14 cellular contexts compared by ENCODE assay signal in genomic region chr1:1300352-1300739, GRCh38. TPM values are rescaled to one million over a fixed set of nuclear protein-coding genes. Genes with fewer than 3 reads are reported as not detected.
DNase-seq lines count a peak whose midpoint lies in the region; ATAC-seq, FAIRE-seq and TF ChIP-seq lines count a peak whose summit lies in the region.
"Had no signal": no experiment of that assay in that cellular context is flagged by ENCODE, and none has a peak within 500 bp of the region (broad histone marks: within the 10 kb centered on the region; RNA-seq: fewer than 3 reads in every experiment).

No MANE protein-coding gene starts in this region.

- H3K9me2 ChIP-seq in GM23338 (ENCODE audit: insufficient read depth) (no peaks in the 10 kb centered on the region), OCI-LY7 (ENCODE audit: insufficient read depth, low read length) (no peaks in the 10 kb centered on the region)

- no peak for FAIRE-seq in K562 (lab: Jason Lieb, UNC)
- FAIRE-seq: RCC 7860 had no signal

- no peak overlapping the region for H3K27ac ChIP-seq in GM23338 (ENCODE audit: low read depth)
- no peak overlapping the region for H3K27ac ChIP-seq in OCI-LY7 (ENCODE audit: low read depth, low read length, poor library complexity, severe bottlenecking)
- no peak overlapping the region for H3K27ac ChIP-seq in K562 (ENCODE audit: extremely low read depth, low read depth, low read length)
- peak overlapping the region; percentile 91 for H3K27ac ChIP-seq in substantia nigra (ENCODE audit: low read depth, low read length, poor library complexity, severe bottlenecking)

- peaks cover 6% of the 10 kb centered on the region; the same call in 1 of the 3 replicates for H3K4me1 Mint-ChIP-seq in GM23338
- peaks cover 4% of the 10 kb centered on the region for H3K4me1 Mint-ChIP-seq in activated CD4-positive, alpha-beta memory T cell treated with anti-CD3 and anti-CD28 coated beads for 36 hours (ENCODE audit: low read depth)

- ATAC-seq in GM23338 (no peak), K562 (0 out of 3 replicates have a peak, but pooled peaks have one; percentile 1)

- intact Hi-C loops in OCI-LY7 (cut with micrococcal nuclease; ENCODE audit: unreplicated experiment) = no loop called here
- intact Hi-C loops in K562 (cut with micrococcal nuclease) = loop anchor here (10.0 kb wide), 1 partner anchor 924 kb away; the partner anchor contains the start of gene SKI
- intact Hi-C loops in activated CD4-positive, alpha-beta memory T cell treated with anti-CD3 and anti-CD28 coated beads for 36 hours (cut with micrococcal nuclease) = no loop called here

- H3K4me1 ChIP-seq in GM23338 (ENCODE audit: insufficient read depth) = peaks cover 6% of the 10 kb centered on the region; the same call in 1 of the 2 replicates
- peaks cover 6% of the 10 kb centered on the region for H3K4me1 ChIP-seq in OCI-LY7 (ENCODE audit: insufficient read depth, low read length, poor library complexity, severe bottlenecking)
- H3K4me1 ChIP-seq in K562 (replicated peaks in 1 of 2; ENCODE audit: control insufficient read depth in 2 of 2, insufficient read depth in 2 of 2, low read length in 2 of 2) = peaks cover 14 to 76% of the 10 kb centered on the region in 2 experiments

- H3K36me3 ChIP-seq in GM23338 (ENCODE audit: insufficient read depth) (no peaks in the 10 kb centered on the region), OCI-LY7 (ENCODE audit: insufficient read depth, low read length) (no peaks in the 10 kb centered on the region), K562 (ENCODE audit: control insufficient read depth, insufficient read depth, low read length) (peaks cover 13% of the 10 kb centered on the region; the same call in 1 of the 3 replicates)
- H3K36me3 ChIP-seq: HAP-1 had no signal

- H3K27ac Mint-ChIP-seq in GM23338 = no peak overlapping the region
- no peak overlapping the region for H3K27ac Mint-ChIP-seq in activated CD4-positive, alpha-beta memory T cell treated with anti-CD3 and anti-CD28 coated beads for 36 hours
- H3K27ac Mint-ChIP-seq: CD4-positive, CD25-positive, alpha-beta regulatory T cell had no signal

- no peak for TF ChIP-seq RAD21 in K562 (CRISPR knock-in tag; conservative IDR thresholded peaks at IDR 0.05 in 1 of 2, IDR thresholded peaks at IDR 0.05 in 1 of 2)

- CTCF ChIA-PET in OCI-LY7 (lab: Charles Lee; ENCODE audit: unreplicated experiment) (interaction anchor here (1.3 kb wide), 1 partner anchor 9 kb away, joined by 3 read pairs; no protein-coding TSS in a partner anchor), K562 (lab: Yijun Ruan, JAX; ENCODE audit: low intra/inter-chr PET ratio) (no interaction called here)
- CTCF ChIA-PET in activated CD4-positive, alpha-beta memory T cell treated with anti-CD3 and anti-CD28 coated beads for 36 hours (lab: Charles Lee) = interaction anchor here (0.9 to 1.1 kb wide), 2 partner anchors 13 to 309 kb away, joined by 3 to 4 read pairs; no protein-coding TSS in a partner anchor

- H4K20me1 ChIP-seq in GM23338 (replicated peaks; ENCODE audit: insufficient read depth) = no peaks in the 10 kb centered on the region
- H4K20me1 ChIP-seq in OCI-LY7 (ENCODE audit: insufficient read depth, low read length) = no peaks in the 10 kb centered on the region
- H4K20me1 ChIP-seq in K562 (replicated peaks; ENCODE audit: control insufficient read depth, insufficient read depth, low read length) = peaks cover 21% of the 10 kb centered on the region; the same call in 1 of the 2 replicates

- H2AFZ ChIP-seq in GM23338 (no peak overlapping the region), OCI-LY7 (ENCODE audit: low read length) (no peak overlapping the region), K562 (ENCODE audit: low read depth, low read length) (no peak overlapping the region)

- 74% methylated on average over 12 of the region's 12 CpGs for WGBS in K562 (ENCODE audit: insufficient coverage, low coverage, missing lambda C conversion rate)

- BruUV-seq in OCI-LY7 (replicated peaks; lab: Mats Ljungman, UMichigan) = no TSS peak
- BruUV-seq in K562 (replicated peaks; lab: Mats Ljungman, UMichigan) = no TSS peak

- H3K27me3 ChIP-seq in GM23338 (ENCODE audit: insufficient read depth) (no peaks in the 10 kb centered on the region), K562 (ENCODE audit: control insufficient read depth in 2 of 2, insufficient read depth in 2 of 2, low read length in 2 of 2) (no peaks in the 10 kb centered on the region)

- no peak overlapping the region for H3K9ac ChIP-seq in K562 (ENCODE audit: insufficient read depth in 1 of 2, low read depth in 2 of 2, low read length in 2 of 2)

- TF ChIP-seq EP300 in K562 (IDR thresholded peaks at IDR 0.05; ENCODE audit: low read length) = no peak

- TF ChIP-seq CTCF in GM23338 (conservative IDR thresholded peaks at IDR 0.05; ENCODE audit: low read depth in 2 of 2) (no peak; a peak in 1 of 4 replicates), OCI-LY7 (conservative IDR thresholded peaks at IDR 0.05; ENCODE audit: low read length) (peak; percentile 43; the same call in 1 of the 2 replicates), K562 (IDR thresholded peaks at IDR 0.05 in 2 of 3, conservative IDR thresholded peaks at IDR 0.05 in 1 of 3; ENCODE audit: insufficient read depth in 2 of 3, low read depth in 1 of 3, low read length in 3 of 3) (peak in 1 of 3 experiments; percentile 38; a peak in 1 of 6 replicates)

- H3K9me1 ChIP-seq in K562 (ENCODE audit: control insufficient read depth, insufficient read depth, low read length) = peaks cover 21% of the 10 kb centered on the region

- POLR2A ChIA-PET in OCI-LY7 (lab: Charles Lee) = no interaction called here
- POLR2A ChIA-PET in K562 (lab: Yijun Ruan, JAX) = interaction anchor here (0.6 kb wide), 1 partner anchor 722 kb away, joined by 4 read pairs; no protein-coding TSS in a partner anchor
- POLR2A ChIA-PET in activated CD4-positive, alpha-beta memory T cell treated with anti-CD3 and anti-CD28 coated beads for 36 hours (lab: Charles Lee) = no interaction called here

- no peaks in the 10 kb centered on the region for H3K36me3 Mint-ChIP-seq in GM23338 (ENCODE audit: low read depth)
- no peaks in the 10 kb centered on the region for H3K36me3 Mint-ChIP-seq in activated CD4-positive, alpha-beta memory T cell treated with anti-CD3 and anti-CD28 coated beads for 36 hours
- H3K36me3 Mint-ChIP-seq: CD4-positive, CD25-positive, alpha-beta regulatory T cell had no signal

- H3K9me3 Mint-ChIP-seq in GM23338 = no peaks in the 10 kb centered on the region
- H3K9me3 Mint-ChIP-seq in activated CD4-positive, alpha-beta memory T cell treated with anti-CD3 and anti-CD28 coated beads for 36 hours = no peaks in the 10 kb centered on the region
- H3K9me3 Mint-ChIP-seq: CD4-positive, CD25-positive, alpha-beta regulatory T cell had no signal

- H3K4me3 Mint-ChIP-seq in GM23338 = no peak overlapping the region
- H3K4me3 Mint-ChIP-seq in activated CD4-positive, alpha-beta memory T cell treated with anti-CD3 and anti-CD28 coated beads for 36 hours = no peak overlapping the region
- H3K4me3 Mint-ChIP-seq: CD4-positive, CD25-positive, alpha-beta regulatory T cell had no signal

- H3K4me3 ChIP-seq in GM23338 = no peak overlapping the region
- no peak overlapping the region for H3K4me3 ChIP-seq in OCI-LY7 (ENCODE audit: low read depth, low read length, poor library complexity, severe bottlenecking)
- H3K4me3 ChIP-seq in K562 = no peak overlapping the region
- H3K4me3 ChIP-seq: HAP-1 had no signal

- H3K9me3 ChIP-seq in OCI-LY7 (ENCODE audit: low read length) = no peaks in the 10 kb centered on the region
- H3K9me3 ChIP-seq in K562 (replicated peaks; ENCODE audit: control insufficient read depth, insufficient read depth, low read depth, low read length) = no peaks in the 10 kb centered on the region
- H3K9me3 ChIP-seq: HAP-1 had no signal

- no peaks in the 10 kb centered on the region for H3F3A ChIP-seq in GM23338 (replicated peaks; ENCODE audit: low read depth)

- peaks cover 4% of the 10 kb centered on the region for H3K27me3 Mint-ChIP-seq in GM23338 (ENCODE audit: insufficient read depth, low read depth, poor library complexity)
- H3K27me3 Mint-ChIP-seq in activated CD4-positive, alpha-beta memory T cell treated with anti-CD3 and anti-CD28 coated beads for 36 hours = no peaks in the 10 kb centered on the region
- H3K27me3 Mint-ChIP-seq: CD4-positive, CD25-positive, alpha-beta regulatory T cell had no signal

- no peak overlapping the region for H3K4me2 ChIP-seq in GM23338
- no peak overlapping the region for H3K4me2 ChIP-seq in OCI-LY7 (ENCODE audit: low read length)
- H3K4me2 ChIP-seq in K562 (ENCODE audit: insufficient read depth, low read length) = no peak overlapping the region

- in situ Hi-C loops in K562 (cut with MboI) = no loop called here

- no peaks in the 10 kb centered on the region for H3K79me2 ChIP-seq in GM23338 (replicated peaks; ENCODE audit: insufficient read depth)
- no peaks in the 10 kb centered on the region for H3K79me2 ChIP-seq in OCI-LY7 (ENCODE audit: insufficient read depth, low read depth, low read length)
- H3K79me2 ChIP-seq in K562 (ENCODE audit: control insufficient read depth, insufficient read depth, low read length) = peaks cover 13% of the 10 kb centered on the region

- no peak for TF ChIP-seq POLR2A in K562 (conservative IDR thresholded peaks at IDR 0.05)

- DNase-seq in GM23338 (ENCODE audit: low spot score) (no peak), OCI-LY7 (ENCODE audit: low spot score) (no peak), K562 (ENCODE audit: extremely low read depth in 1 of 4, low spot score in 3 of 4) (no peak), substantia nigra (lab: John Stamatoyannopoulos, UW) (no peak), medulla oblongata (ENCODE audit: extremely low spot score) (no peak), NCI-H2081 (lab: John Stamatoyannopoulos, UW) (no peak)
- no peak for DNase-seq in activated CD4-positive, alpha-beta memory T cell treated with anti-CD3 and anti-CD28 coated beads for 36 hours
- DNase-seq: DMS79, NCI-H1048, NCI-H1436 treated with DMSO at 0.1 percent for 48 hours, NCI-H2029 treated with DMSO at 0.1 percent for 48 hours had no signal

RNA-seq across cellular contexts. Expression of gene ACAP3, which starts 7.4 kb away (rescaled TPM):
- total RNA-seq in GM23338 (2014; rRNA removed; shearing (Covaris generic)) = 27.7 and 31.9 TPM in 2 replicates
- polyA plus RNA-seq in GM23338 (2016; fragmentation: Nextera tagmentation; extraction: Ambion mirVana) (6.4 and 8.1 TPM in 2 replicates), K562 (2011; rRNA removed) (12.0 and 27.1 TPM in 2 replicates), K562 (2014; fragmentation: Illumina TruSeq; extraction: Trizol) (7.2 and 11.8 TPM in 2 replicates), K562 (2014; fragmentation: Nextera tagmentation; extraction: Ambion mirVana) (under 1 TPM; 0.01 to 0.06 TPM), K562 (2014; rRNA removed) (43.8 and 44.8 TPM in 2 replicates)
- total RNA-seq in OCI-LY7 (2014; rRNA removed; shearing (Covaris generic)) = 26.3 and 26.8 TPM in 2 replicates
- total RNA-seq in OCI-LY7 (2022) (47.6 and 47.7 TPM in 2 replicates), K562 (2014; rRNA removed) (29.6 and 33.3 TPM in 2 replicates), K562 (2014; rRNA removed; fragmentation: Illumina TruSeq; extraction: Trizol) (1.9 and 3.5 TPM in 2 replicates), K562 (2015; rRNA removed; fragmentation: Illumina TruSeq; extraction: Trizol) (14.0 and 15.2 TPM in 2 replicates), K562 (2021) (44.1 and 49.0 TPM in 2 replicates)
- 140 and 407 TPM in 2 replicates for total RNA-seq in K562 (2011; cell fraction: chromatin; rRNA removed; ENCODE audit: low replicate concordance)
- total RNA-seq in K562 (2011; cell fraction: nucleolus; rRNA removed) = 278 and 333 TPM in 2 replicates
- total RNA-seq in K562 (2011; cell fraction: nucleoplasm; rRNA removed) = 136 and 156 TPM in 2 replicates
- polyA plus RNA-seq in K562 (2011; cell fraction: cytosol; rRNA removed) = 8.5 and 20.8 TPM in 2 replicates
- polyA plus RNA-seq in K562 (2011; cell fraction: nucleus; rRNA removed) = 346 and 462 TPM in 2 replicates
- polyA plus RNA-seq in K562 (2012) = 38.9 and 49.6 TPM in 2 replicates
- polyA minus RNA-seq in K562 (2011; rRNA and poly(A)+ RNA removed) = 6.3 and 10.7 TPM in 2 replicates
- 13.7 and 15.3 TPM in 2 replicates for polyA minus RNA-seq in K562 (2011; cell fraction: cytosol; rRNA and poly(A)+ RNA removed)
- polyA minus RNA-seq in K562 (2011; cell fraction: nucleus; rRNA and poly(A)+ RNA removed) = 42.4 and 46.1 TPM in 2 replicates
- total RNA-seq in activated CD4-positive, alpha-beta memory T cell treated with anti-CD3 and anti-CD28 coated beads for 36 hours = 10 to 100 TPM; 31.8 to 32.0 TPM

RNA-seq across cellular contexts. Expression of gene PUSL1, which starts 8.1 kb away (rescaled TPM):
- total RNA-seq in GM23338 (2014; rRNA removed; shearing (Covaris generic)) = 49.9 and 55.8 TPM in 2 replicates
- 41.5 and 43.9 TPM in 2 replicates for polyA plus RNA-seq in GM23338 (2016; fragmentation: Nextera tagmentation; extraction: Ambion mirVana)
- 41.8 and 57.1 TPM in 2 replicates for total RNA-seq in OCI-LY7 (2014; rRNA removed; shearing (Covaris generic))
- total RNA-seq in OCI-LY7 (2022) = 31.3 and 32.2 TPM in 2 replicates
- 13.3 and 63.1 TPM in 2 replicates for total RNA-seq in K562 (2011; cell fraction: chromatin; rRNA removed; ENCODE audit: low replicate concordance)
- 74.5 and 90.1 TPM in 2 replicates for total RNA-seq in K562 (2011; cell fraction: nucleolus; rRNA removed)
- total RNA-seq in K562 (2011; cell fraction: nucleoplasm; rRNA removed) = 23.2 and 31.2 TPM in 2 replicates
- 86.9 and 103 TPM in 2 replicates for total RNA-seq in K562 (2014; rRNA removed)
- 5.6 and 7.0 TPM in 2 replicates for total RNA-seq in K562 (2014; rRNA removed; fragmentation: Illumina TruSeq; extraction: Trizol)
- total RNA-seq in K562 (2015; rRNA removed; fragmentation: Illumina TruSeq; extraction: Trizol) = 29.7 and 31.4 TPM in 2 replicates
- 80.1 and 83.0 TPM in 2 replicates for total RNA-seq in K562 (2021)
- 13.6 and 22.4 TPM in 2 replicates for polyA plus RNA-seq in K562 (2011; rRNA removed)
- 29.8 and 137 TPM in 2 replicates for polyA plus RNA-seq in K562 (2011; cell fraction: cytosol; rRNA removed)
- 41.7 and 71.9 TPM in 2 replicates for polyA plus RNA-seq in K562 (2011; cell fraction: nucleus; rRNA removed)
- polyA plus RNA-seq in K562 (2012) = 35.1 and 53.3 TPM in 2 replicates
- 10.5 and 25.1 TPM in 2 replicates for polyA plus RNA-seq in K562 (2014; fragmentation: Illumina TruSeq; extraction: Trizol)
- polyA plus RNA-seq in K562 (2014; fragmentation: Nextera tagmentation; extraction: Ambion mirVana) = 1 to 10 TPM in 1 of 2 experiments, under 1 TPM in 1; 0.62 to 1.7 TPM
- 68.5 and 76.0 TPM in 2 replicates for polyA plus RNA-seq in K562 (2014; rRNA removed)
- polyA minus RNA-seq in K562 (2011; rRNA and poly(A)+ RNA removed) = 3.5 and 5.7 TPM in 2 replicates
- 22.0 and 25.8 TPM in 2 replicates for polyA minus RNA-seq in K562 (2011; cell fraction: cytosol; rRNA and poly(A)+ RNA removed)
- polyA minus RNA-seq in K562 (2011; cell fraction: nucleus; rRNA and poly(A)+ RNA removed) = 33.5 and 38.2 TPM in 2 replicates
- total RNA-seq in activated CD4-positive, alpha-beta memory T cell treated with anti-CD3 and anti-CD28 coated beads for 36 hours = 10 to 100 TPM; 19.7 to 23.1 TPM

RNA-seq across cellular contexts. Expression of gene SCNN1D, which starts 20.1 kb away (rescaled TPM):
- 0.70 and 1.4 TPM in 2 replicates for total RNA-seq in GM23338 (2014; rRNA removed; shearing (Covaris generic))
- polyA plus RNA-seq in GM23338 (2016; fragmentation: Nextera tagmentation; extraction: Ambion mirVana) (1.7 and 1.8 TPM in 2 replicates), K562 (2011; rRNA removed) (0.38 and 0.92 TPM in 2 replicates), K562 (2014; fragmentation: Illumina TruSeq; extraction: Trizol) (0.04 and 0.26 TPM in 2 replicates), K562 (2014; fragmentation: Nextera tagmentation; extraction: Ambion mirVana) (under 1 TPM in 1 of 2 experiments, not detected in 1; 0.01 TPM), K562 (2014; rRNA removed) (1.1 TPM in 2 replicates)
- total RNA-seq in OCI-LY7 (2014; rRNA removed; shearing (Covaris generic)) = 3.9 and 6.2 TPM in 2 replicates
- total RNA-seq in OCI-LY7 (2022) (11.3 and 12.7 TPM in 2 replicates), K562 (2014; rRNA removed) (0.53 and 0.64 TPM in 2 replicates), K562 (2014; rRNA removed; fragmentation: Illumina TruSeq; extraction: Trizol) (0.06 TPM in 1 of 2 replicates, not detected in the other), K562 (2015; rRNA removed; fragmentation: Illumina TruSeq; extraction: Trizol) (0.29 and 0.38 TPM in 2 replicates), K562 (2021) (0.73 and 0.87 TPM in 2 replicates)
- 1.6 and 4.3 TPM in 2 replicates for total RNA-seq in K562 (2011; cell fraction: chromatin; rRNA removed; ENCODE audit: low replicate concordance)
- 3.0 and 3.7 TPM in 2 replicates for total RNA-seq in K562 (2011; cell fraction: nucleolus; rRNA removed)
- 1.4 and 2.1 TPM in 2 replicates for total RNA-seq in K562 (2011; cell fraction: nucleoplasm; rRNA removed)
- 0.71 and 1.8 TPM in 2 replicates for polyA plus RNA-seq in K562 (2011; cell fraction: cytosol; rRNA removed)
- 8.1 and 14.5 TPM in 2 replicates for polyA plus RNA-seq in K562 (2011; cell fraction: nucleus; rRNA removed)
- polyA plus RNA-seq in K562 (2012) = 0.79 and 1.9 TPM in 2 replicates
- 0.09 and 0.11 TPM in 2 replicates for polyA minus RNA-seq in K562 (2011; rRNA and poly(A)+ RNA removed)
- polyA minus RNA-seq in K562 (2011; cell fraction: cytosol; rRNA and poly(A)+ RNA removed) = not detected in 2 replicates
- polyA minus RNA-seq in K562 (2011; cell fraction: nucleus; rRNA and poly(A)+ RNA removed) = 0.94 and 1.3 TPM in 2 replicates
- total RNA-seq in activated CD4-positive, alpha-beta memory T cell treated with anti-CD3 and anti-CD28 coated beads for 36 hours = 1 to 10 TPM; 4.9 to 7.2 TPM
- polyA plus RNA-seq: CD4-positive, CD25-positive, alpha-beta regulatory T cell had no signal

RNA-seq across cellular contexts. Expression of gene INTS11, which starts 24.1 kb away (rescaled TPM):
- total RNA-seq in GM23338 (2014; rRNA removed; shearing (Covaris generic)) = 140 and 161 TPM in 2 replicates
- 102 and 110 TPM in 2 replicates for polyA plus RNA-seq in GM23338 (2016; fragmentation: Nextera tagmentation; extraction: Ambion mirVana)
- total RNA-seq in OCI-LY7 (2014; rRNA removed; shearing (Covaris generic)) = 128 and 142 TPM in 2 replicates
- total RNA-seq in OCI-LY7 (2022) = 146 and 162 TPM in 2 replicates
- 317 and 866 TPM in 2 replicates for total RNA-seq in K562 (2011; cell fraction: chromatin; rRNA removed; ENCODE audit: low replicate concordance)
- total RNA-seq in K562 (2011; cell fraction: nucleolus; rRNA removed) = 565 and 578 TPM in 2 replicates
- 402 and 440 TPM in 2 replicates for total RNA-seq in K562 (2011; cell fraction: nucleoplasm; rRNA removed)
- total RNA-seq in K562 (2014; rRNA removed) = 151 and 179 TPM in 2 replicates
- total RNA-seq in K562 (2014; rRNA removed; fragmentation: Illumina TruSeq; extraction: Trizol) = 62.1 and 77.4 TPM in 2 replicates
- 85.4 and 88.8 TPM in 2 replicates for total RNA-seq in K562 (2015; rRNA removed; fragmentation: Illumina TruSeq; extraction: Trizol)
- 153 and 164 TPM in 2 replicates for total RNA-seq in K562 (2021)
- polyA plus RNA-seq in K562 (2011; rRNA removed) = 110 and 164 TPM in 2 replicates
- 195 and 300 TPM in 2 replicates for polyA plus RNA-seq in K562 (2011; cell fraction: cytosol; rRNA removed)
- polyA plus RNA-seq in K562 (2011; cell fraction: nucleus; rRNA removed) = 663 and 798 TPM in 2 replicates
- 151 and 204 TPM in 2 replicates for polyA plus RNA-seq in K562 (2012)
- 143 and 151 TPM in 2 replicates for polyA plus RNA-seq in K562 (2014; fragmentation: Illumina TruSeq; extraction: Trizol)
- 10 to 100 TPM in 1 of 2 experiments, 1 to 10 TPM in 1; 3.6 to 11.8 TPM for polyA plus RNA-seq in K562 (2014; fragmentation: Nextera tagmentation; extraction: Ambion mirVana)
- 183 TPM in 2 replicates for polyA plus RNA-seq in K562 (2014; rRNA removed)
- 68.4 and 103 TPM in 2 replicates for polyA minus RNA-seq in K562 (2011; rRNA and poly(A)+ RNA removed)
- polyA minus RNA-seq in K562 (2011; cell fraction: cytosol; rRNA and poly(A)+ RNA removed) = 79.6 and 101 TPM in 2 replicates
- 108 and 123 TPM in 2 replicates for polyA minus RNA-seq in K562 (2011; cell fraction: nucleus; rRNA and poly(A)+ RNA removed)
- 100 to 1,000 TPM; 107 to 120 TPM for total RNA-seq in activated CD4-positive, alpha-beta memory T cell treated with anti-CD3 and anti-CD28 coated beads for 36 hours

RNA-seq across cellular contexts. Expression of gene CPTP, which starts 24.3 kb away (rescaled TPM):
- 12.9 and 13.5 TPM in 2 replicates for total RNA-seq in GM23338 (2014; rRNA removed; shearing (Covaris generic))
- polyA plus RNA-seq in GM23338 (2016; fragmentation: Nextera tagmentation; extraction: Ambion mirVana) = 8.1 and 8.2 TPM in 2 replicates
- total RNA-seq in OCI-LY7 (2014; rRNA removed; shearing (Covaris generic)) = 16.6 and 18.5 TPM in 2 replicates
- total RNA-seq in OCI-LY7 (2022) = 20.3 and 20.6 TPM in 2 replicates
- 3.4 and 22.1 TPM in 2 replicates for total RNA-seq in K562 (2011; cell fraction: chromatin; rRNA removed; ENCODE audit: low replicate concordance)
- total RNA-seq in K562 (2011; cell fraction: nucleolus; rRNA removed) = 31.8 and 32.0 TPM in 2 replicates
- total RNA-seq in K562 (2011; cell fraction: nucleoplasm; rRNA removed) = 11.2 and 13.9 TPM in 2 replicates
- 21.6 and 33.4 TPM in 2 replicates for total RNA-seq in K562 (2014; rRNA removed)
- total RNA-seq in K562 (2014; rRNA removed; fragmentation: Illumina TruSeq; extraction: Trizol) = 3.0 and 3.5 TPM in 2 replicates
- total RNA-seq in K562 (2015; rRNA removed; fragmentation: Illumina TruSeq; extraction: Trizol) = 8.4 and 10.1 TPM in 2 replicates
- 25.4 and 25.8 TPM in 2 replicates for total RNA-seq in K562 (2021)
- 3.5 and 5.7 TPM in 2 replicates for polyA plus RNA-seq in K562 (2011; rRNA removed)
- polyA plus RNA-seq in K562 (2011; cell fraction: cytosol; rRNA removed) = 7.2 and 32.1 TPM in 2 replicates
- 5.6 and 10.3 TPM in 2 replicates for polyA plus RNA-seq in K562 (2011; cell fraction: nucleus; rRNA removed)
- 14.5 and 17.3 TPM in 2 replicates for polyA plus RNA-seq in K562 (2012)
- polyA plus RNA-seq in K562 (2014; fragmentation: Illumina TruSeq; extraction: Trizol) = 2.7 and 9.1 TPM in 2 replicates
- under 1 TPM; 0.11 to 0.20 TPM for polyA plus RNA-seq in K562 (2014; fragmentation: Nextera tagmentation; extraction: Ambion mirVana)
- polyA plus RNA-seq in K562 (2014; rRNA removed) = 12.4 and 12.9 TPM in 2 replicates
- polyA minus RNA-seq in K562 (2011; rRNA and poly(A)+ RNA removed) = 2.1 and 2.4 TPM in 2 replicates
- 9.2 and 12.1 TPM in 2 replicates for polyA minus RNA-seq in K562 (2011; cell fraction: cytosol; rRNA and poly(A)+ RNA removed)
- polyA minus RNA-seq in K562 (2011; cell fraction: nucleus; rRNA and poly(A)+ RNA removed) = 14.0 and 17.8 TPM in 2 replicates
- 10 to 100 TPM; 12.1 to 13.1 TPM for total RNA-seq in activated CD4-positive, alpha-beta memory T cell treated with anti-CD3 and anti-CD28 coated beads for 36 hours
